ENCODE assay signal across 8 cellular contexts in the genomic region with DNA sequence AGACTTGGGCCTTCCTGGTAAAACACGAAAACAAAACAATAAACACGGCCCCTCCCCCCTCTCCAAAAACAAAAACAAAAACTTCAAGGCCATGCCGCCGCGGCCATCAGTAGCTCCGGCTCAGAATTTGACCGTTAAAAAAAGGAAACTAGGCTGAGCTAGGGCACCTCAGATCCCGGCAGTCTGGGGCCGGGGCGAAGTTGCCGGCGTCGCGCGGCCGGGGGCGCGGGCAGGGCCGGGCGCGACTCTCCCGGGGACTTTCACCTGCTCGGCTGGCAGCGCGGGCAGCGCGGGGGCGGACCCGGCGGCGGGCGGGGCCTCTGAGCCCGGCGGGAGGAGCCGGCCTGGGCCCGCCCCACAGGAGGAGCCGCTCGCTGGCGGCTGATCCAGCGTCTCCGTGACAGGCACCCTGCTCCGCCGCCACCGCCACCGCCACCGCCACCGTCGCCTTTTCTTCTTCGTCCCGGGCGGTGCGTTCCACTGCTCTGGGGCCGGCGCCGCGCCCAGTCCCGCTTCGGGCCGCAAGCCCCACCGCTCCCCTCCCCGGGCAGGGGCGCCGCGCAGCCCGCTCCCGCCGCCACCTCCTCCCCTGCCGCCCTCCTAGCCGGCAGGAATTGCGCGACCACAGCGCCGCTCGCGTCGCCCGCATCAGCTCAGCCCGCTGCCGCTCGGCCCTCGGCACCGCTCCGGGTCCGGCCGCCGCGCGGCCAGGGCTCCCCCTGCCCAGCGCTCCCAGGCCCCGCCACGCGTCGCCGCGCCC. TPM values are rescaled to one million over a fixed set of nuclear protein-coding genes. Genes with fewer than 3 reads are reported as not detected.
DNase-seq lines count a peak whose midpoint lies in the region; ATAC-seq and TF ChIP-seq lines count a peak whose summit lies in the region.

A gene (plus strand): TSS at position 358 of the 760 bp plus-strand sequence. CDS start 487 bp downstream, outside the sequence.

- DNase-seq in NCI-H82 treated with DMSO at 0.1 percent for 48 hours (lab: John Stamatoyannopoulos, UW; ENCODE audit: unreplicated experiment) (peak; percentile 29), endothelial cell (ENCODE audit: low spot score) (peak; percentile 81), mucosa of descending colon (peak; percentile 88 to 93 (median 89))
- DNase-seq in activated CD8-positive, alpha-beta memory T cell treated with anti-CD3 and anti-CD28 coated beads, Interleukin-2, amount 10 ng/mL, durations not matched to agents 7 days and 5 days, result peak; percentile 83
- peak; percentile 36 to 52 for DNase-seq in stimulated activated CD8-positive, alpha-beta memory T cell treated with anti-CD3 and anti-CD28 coated beads, Interleukin-4, amount 100 ng/mL, for 1 hour (ENCODE audit: low read depth in 2 of 2, low spot score in 1 of 2)

- TF ChIP-seq CTCF in C4-2B (conservative IDR thresholded peaks at IDR 0.05), result peak; percentile 39
- no peak for TF ChIP-seq CTCF in endothelial cell (IDR thresholded peaks at IDR 0.05; ENCODE audit: unreplicated experiment)
- TF ChIP-seq CTCF in mucosa of descending colon (IDR thresholded peaks at IDR 0.05), result no peak

- H3K4me1 Mint-ChIP-seq in activated CD8-positive, alpha-beta memory T cell treated with anti-CD3 and anti-CD28 coated beads, Interleukin-2, amount 10 ng/mL, durations not matched to agents 7 days and 5 days, result peaks cover 2% of the 10 kb centered on the region
- H3K4me1 Mint-ChIP-seq in endothelial cell (ENCODE audit: unreplicated experiment), result peaks cover 40% of the 10 kb centered on the region

- peak within 1 kb of the TSS; percentile 63 for H3K4me3 ChIP-seq in mucosa of descending colon

- no peaks in the 10 kb centered on the region for H3K36me3 Mint-ChIP-seq in activated CD8-positive, alpha-beta memory T cell treated with anti-CD3 and anti-CD28 coated beads, Interleukin-2, amount 10 ng/mL, durations not matched to agents 7 days and 5 days
- H3K36me3 Mint-ChIP-seq in endothelial cell (ENCODE audit: low read depth, unreplicated experiment), result peaks cover 4% of the 10 kb centered on the region

- H3K9me3 ChIP-seq in mucosa of descending colon, result no peaks in the 10 kb centered on the region

- H3K27ac ChIP-seq in C4-2B, result peak within 1 kb of the TSS; percentile 64

- no peak within 1 kb of the TSS for H3K27ac Mint-ChIP-seq in activated CD8-positive, alpha-beta memory T cell treated with anti-CD3 and anti-CD28 coated beads, Interleukin-2, amount 10 ng/mL, durations not matched to agents 7 days and 5 days
- no peak within 1 kb of the TSS for H3K27ac Mint-ChIP-seq in endothelial cell (ENCODE audit: unreplicated experiment)

- intact Hi-C loops in mucosa of descending colon (cut with DNase I, micrococcal nuclease), result no loop called here

- H3K4me3 Mint-ChIP-seq in activated CD8-positive, alpha-beta memory T cell treated with anti-CD3 and anti-CD28 coated beads, Interleukin-2, amount 10 ng/mL, durations not matched to agents 7 days and 5 days, result peak within 1 kb of the TSS; percentile 70
- H3K4me3 Mint-ChIP-seq in endothelial cell (ENCODE audit: unreplicated experiment), result peak within 1 kb of the TSS; percentile 94

- no peaks in the 10 kb centered on the region for H3K9me3 Mint-ChIP-seq in activated CD8-positive, alpha-beta memory T cell treated with anti-CD3 and anti-CD28 coated beads, Interleukin-2, amount 10 ng/mL, durations not matched to agents 7 days and 5 days (ENCODE audit: low read depth)
- H3K9me3 Mint-ChIP-seq in endothelial cell (ENCODE audit: unreplicated experiment), result no peaks in the 10 kb centered on the region

- no peaks in the 10 kb centered on the region for H3K36me3 ChIP-seq in mucosa of descending colon (ENCODE audit: low read depth)

- H3K4me1 ChIP-seq in mucosa of descending colon (ENCODE audit: low read depth), result peaks cover 14% of the 10 kb centered on the region

- CTCF ChIA-PET in activated CD8-positive, alpha-beta memory T cell treated with anti-CD3 and anti-CD28 coated beads, Interleukin-2, amount 10 ng/mL, durations not matched to agents 7 days and 5 days (lab: Charles Lee), result interaction anchor here (1.0 kb wide), 1 partner anchor 13 kb away, joined by 4 read pairs; no protein-coding TSS in a partner anchor

- H3K27me3 Mint-ChIP-seq in activated CD8-positive, alpha-beta memory T cell treated with anti-CD3 and anti-CD28 coated beads, Interleukin-2, amount 10 ng/mL, durations not matched to agents 7 days and 5 days, result peaks cover 76% of the 10 kb centered on the region
- peaks cover 7% of the 10 kb centered on the region for H3K27me3 Mint-ChIP-seq in endothelial cell (ENCODE audit: unreplicated experiment)

- ATAC-seq in GM19395 (IDR thresholded peaks at IDR 0.05; ENCODE audit: unreplicated experiment), result peak; percentile 97
- ATAC-seq in HG03460 (IDR thresholded peaks at IDR 0.05; ENCODE audit: unreplicated experiment), result peak; percentile 98
- ATAC-seq in activated CD8-positive, alpha-beta memory T cell treated with anti-CD3 and anti-CD28 coated beads, Interleukin-2, amount 10 ng/mL, durations not matched to agents 7 days and 5 days, result peak; percentile 100
- ATAC-seq in mucosa of descending colon, result peak; percentile 94

RNA-seq across cellular contexts. Expression of the gene that starts here (rescaled TPM):
- not detected for total RNA-seq in activated CD8-positive, alpha-beta memory T cell treated with anti-CD3 and anti-CD28 coated beads, Interleukin-2, amount 10 ng/mL, durations not matched to agents 7 days and 5 days
- 19.8 TPM for total RNA-seq in endothelial cell (ENCODE audit: unreplicated experiment)
- 10 to 100 TPM; 11.8 to 17.4 (median 14.3) TPM for total RNA-seq in mucosa of descending colon

Comparison
In these comparisons a context has a peak if more than half of its experiments do, and no peak if none do; other contexts are left out.
1. Peak in every context shown above with its lines: DNase-seq, ATAC-seq, H3K4me3 ChIP-seq and H3K27ac ChIP-seq.
2. RNA of the gene that starts here (total RNA-seq): 19.8 TPM in endothelial cell (single experiment) and 11.8 to 17.4 TPM in mucosa of descending colon; not detected in activated CD8-positive, alpha-beta memory T cell treated with anti-CD3 and anti-CD28 coated beads, Interleukin-2, amount 10 ng/mL, durations not matched to agents 7 days and 5 days; every median in the first group is over 10 times any median in the second.
3. Peak in DNase-seq and ATAC-seq in activated CD8-positive, alpha-beta memory T cell treated with anti-CD3 and anti-CD28 coated beads, Interleukin-2, amount 10 ng/mL, durations not matched to agents 7 days and 5 days; RNA of the gene not detected or under 1 TPM.
4. DNase-seq: peak in every context shown above with its lines; median percentile 89 in mucosa of descending colon; 83 in activated CD8-positive, alpha-beta memory T cell treated with anti-CD3 and anti-CD28 coated beads, Interleukin-2, amount 10 ng/mL, durations not matched to agents 7 days and 5 days; 81 in endothelial cell; 44 in stimulated activated CD8-positive, alpha-beta memory T cell treated with anti-CD3 and anti-CD28 coated beads, Interleukin-4, amount 100 ng/mL, for 1 hour; 29 in NCI-H82 treated with DMSO at 0.1 percent for 48 hours.